ENCODE assay signal across 8 cellular contexts in genomic region chr2:224038830-224039079, GRCh38. TPM values are rescaled to one million over a fixed set of nuclear protein-coding genes. Genes with fewer than 3 reads are reported as not detected.
DNase-seq lines count a peak whose midpoint lies in the region; ATAC-seq, FAIRE-seq and TF ChIP-seq lines count a peak whose summit lies in the region.

No MANE protein-coding gene starts in this region.

- H3K4me3 Mint-ChIP-seq in activated B cell treated with CpG ODN at 0.5 μM for 24 hours = no peak overlapping the region

- TF ChIP-seq POLR2A in HepG2 (IDR thresholded peaks at IDR 0.05; ENCODE audit: insufficient read depth in 1 of 2, low read depth in 2 of 2, low read length in 2 of 2) = no peak

- peaks cover 6% of the 10 kb centered on the region; the same call in 1 of the 2 replicates for H4K20me1 ChIP-seq in HepG2 (ENCODE audit: insufficient read depth, low read length)

- no peak for FAIRE-seq in HepG2 (lab: Jason Lieb, UNC)

- TF ChIP-seq EP300 in HepG2 (IDR thresholded peaks at IDR 0.05; ENCODE audit: low read depth in 2 of 2, low read length in 2 of 2) (no peak), HepG2 (CRISPR knock-in tag; IDR thresholded peaks at IDR 0.05; ENCODE audit: borderline replicate concordance) (no peak)

- no peak overlapping the region for H2AFZ ChIP-seq in HepG2 (ENCODE audit: low read length)

- no peak overlapping the region for H3K27ac Mint-ChIP-seq in activated B cell treated with CpG ODN at 0.5 μM for 24 hours

- H3K27me3 ChIP-seq in HepG2 (ENCODE audit: control insufficient read depth in 1 of 2, insufficient read depth in 2 of 2, low read length in 2 of 2) = peaks cover 3 to 53% of the 10 kb centered on the region in 2 experiments; a peak in 4 of 5 replicates

- H3K9ac ChIP-seq in ES-I3 (ENCODE audit: low read depth, low read length) (peak overlapping the region; percentile 71), HepG2 (ENCODE audit: insufficient read depth, low read depth, low read length) (peak overlapping the region; percentile 62)

- H3K27me3 Mint-ChIP-seq in activated B cell treated with CpG ODN at 0.5 μM for 24 hours = peaks cover 52% of the 10 kb centered on the region

- ATAC-seq in HG02623 (IDR thresholded peaks at IDR 0.05; ENCODE audit: unreplicated experiment) (peak; percentile 31), activated B cell treated with CpG ODN at 0.5 μM for 24 hours (ENCODE audit: low read depth) (no peak), HepG2 (peak; percentile 80)

- TF ChIP-seq CTCF in activated B cell treated with CpG ODN at 0.5 μM for 24 hours (IDR thresholded peaks at IDR 0.05) = no peak
- TF ChIP-seq CTCF in HepG2 (CRISPR knock-in tag; IDR thresholded peaks at IDR 0.05) = no peak

- H3K4me1 Mint-ChIP-seq in activated B cell treated with CpG ODN at 0.5 μM for 24 hours = peaks cover 18% of the 10 kb centered on the region

- H3K4me1 ChIP-seq in ES-I3 (ENCODE audit: insufficient read depth, low read length) (peaks cover 13% of the 10 kb centered on the region; the same call in 1 of the 2 replicates), HepG2 (ENCODE audit: insufficient read depth, low read length) (peaks cover 32% of the 10 kb centered on the region)

- peak overlapping the region; percentile 83 for H3K4me2 ChIP-seq in HepG2 (ENCODE audit: low read depth, low read length)

- in situ Hi-C loops in HepG2 (cut with HindIII; ENCODE audit: extremely low pct_ligation_motif_present, low pct_unique_long_range_greater_than_20kb) = no loop called here

- peak overlapping the region; percentile 69 to 84 (median 77) for H3K4me3 ChIP-seq in HepG2 (replicated peaks in 1 of 3; ENCODE audit: insufficient read depth in 1 of 3, low read depth in 2 of 3, low read length in 3 of 3)

- BruUV-seq in HepG2 (replicated peaks; lab: Mats Ljungman, UMichigan) = no TSS peak

- WGBS in HepG2 (ENCODE audit: low lambda C conversion rate) = 0% methylated on average over 6 of the region's 35 CpGs

- no peaks in the 10 kb centered on the region for H3K9me3 ChIP-seq in ES-I3 (ENCODE audit: control insufficient read depth, insufficient read depth, low read length)
- H3K9me3 ChIP-seq in HepG2 (ENCODE audit: low read length) = no peaks in the 10 kb centered on the region

- CTCF ChIA-PET in activated B cell treated with CpG ODN at 0.5 μM for 24 hours (lab: Charles Lee) = no interaction called here
- CTCF ChIA-PET in HepG2 (lab: Yijun Ruan, JAX; ENCODE audit: low intra/inter-chr PET ratio, low total read pairs) = interaction anchor here (0.6 to 3.5 kb wide), 2 partner anchors 45 to 245 kb away, joined by 3 to 24 read pairs; no protein-coding TSS in a partner anchor

- DNase-seq in activated B cell treated with CpG ODN at 0.5 μM for 24 hours (peak; percentile 40), HepG2 (ENCODE audit: low spot score) (no peak), NCI-H526 (lab: John Stamatoyannopoulos, UW) (no peak), medulla oblongata (ENCODE audit: extremely low spot score) (no peak)
- DNase-seq in stimulated activated CD4-positive, alpha-beta T cell treated with anti-CD3 and anti-CD28 coated beads, Interleukin-4, amount 100 ng/mL, for 4 hours = no peak
- no peak for DNase-seq in activated naive CD4-positive, alpha-beta T cell treated with anti-CD3 and anti-CD28 coated beads, Interleukin-2, amount 50 U/mL, for 16 hours

- H3K9me3 Mint-ChIP-seq in activated B cell treated with CpG ODN at 0.5 μM for 24 hours = no peaks in the 10 kb centered on the region

- intact Hi-C loops in activated B cell treated with CpG ODN at 0.5 μM for 24 hours (cut with micrococcal nuclease) = loop anchor here (1.0 to 5.0 kb wide), 2 partner anchors 12 to 36 kb away; no protein-coding TSS in a partner anchor
- intact Hi-C loops in HepG2 (cut with micrococcal nuclease; ENCODE audit: unreplicated experiment) = loop anchor here (1.0 to 2.0 kb wide), 4 partner anchors 45 to 246 kb away; no protein-coding TSS in a partner anchor

- peak; percentile 18; the same call in 1 of the 2 replicates for TF ChIP-seq RAD21 in HepG2 (CRISPR knock-in tag; IDR thresholded peaks at IDR 0.05)

- H3K36me3 ChIP-seq in ES-I3 (ENCODE audit: insufficient read depth, low read length) (no peaks in the 10 kb centered on the region; the same call in 1 of the 2 replicates), HepG2 (replicated peaks in 1 of 2; ENCODE audit: control insufficient read depth in 1 of 2, insufficient read depth in 2 of 2, low read length in 2 of 2) (no peaks in the 10 kb centered on the region)

- H3K36me3 Mint-ChIP-seq in activated B cell treated with CpG ODN at 0.5 μM for 24 hours (ENCODE audit: low read depth) = no peaks in the 10 kb centered on the region

- POLR2A ChIA-PET in activated B cell treated with CpG ODN at 0.5 μM for 24 hours (lab: Charles Lee) (interaction anchor here (1.3 kb wide), 1 partner anchor 13 kb away, joined by 4 read pairs; no protein-coding TSS in a partner anchor), HepG2 (lab: Yijun Ruan, JAX) (interaction anchor here (0.8 to 1.7 kb wide), 3 partner anchors 45 to 244 kb away, joined by 3 to 6 read pairs (median 5); no protein-coding TSS in a partner anchor)

- H3K27ac ChIP-seq in HepG2 (ENCODE audit: extremely low read length, insufficient read depth, low read length) = no peak overlapping the region

- peaks cover 4% of the 10 kb centered on the region for H3K79me2 ChIP-seq in HepG2 (ENCODE audit: insufficient read depth, low read length)

TF ChIP-seq in HepG2, 621 proteins besides CTCF, POLR2A, EP300 and RAD21 (continues in another document):
- TF ChIP-seq ZFY (CRISPR knock-in tag; IDR thresholded peaks at IDR 0.05) (peak; percentile 29; the same call in 1 of the 2 replicates), ZNF136 (CRISPR knock-in tag; IDR thresholded peaks at IDR 0.05; ENCODE audit: low read depth) (no peak), ZNF788 (CRISPR knock-in tag; IDR thresholded peaks at IDR 0.05; ENCODE audit: borderline replicate concordance) (0 out of 2 replicates have a peak, but pooled peaks have one; percentile 48), ARID5B (CRISPR knock-in tag; IDR thresholded peaks at IDR 0.05) (0 out of 2 replicates have a peak, but pooled peaks have one; percentile 1), PRMT3 (CRISPR knock-in tag; IDR thresholded peaks at IDR 0.05; ENCODE audit: borderline replicate concordance, low read depth) (0 out of 2 replicates have a peak, but pooled peaks have one; percentile 53), IKZF1 (IDR thresholded peaks at IDR 0.05) (no peak)

RNA-seq across cellular contexts. Expression of gene SERPINE2, which starts 0.3 kb away (rescaled TPM):
- total RNA-seq in activated B cell treated with CpG ODN at 0.5 μM for 24 hours = 0.98 and 1.1 TPM in 2 replicates
- 5.5 and 7.9 TPM in 2 replicates for total RNA-seq in HepG2 (2016; rRNA removed; fragmentation: Illumina TruSeq; extraction: Trizol)
- 3.0 and 3.9 TPM in 2 replicates for total RNA-seq in HepG2 (2016; cell fraction: cytosol; rRNA removed; fragmentation: Illumina TruSeq; extraction: Trizol; ENCODE audit: low read depth)
- 5.1 and 8.6 TPM in 2 replicates for total RNA-seq in HepG2 (2016; cell fraction: insoluble cytoplasmic fraction; rRNA removed; fragmentation: Illumina TruSeq; extraction: Trizol)
- total RNA-seq in HepG2 (2016; cell fraction: membrane; rRNA removed; fragmentation: Illumina TruSeq; extraction: Trizol) = 2.8 and 3.4 TPM in 2 replicates
- 14.0 and 14.4 TPM in 2 replicates for total RNA-seq in HepG2 (2016; cell fraction: nucleus; rRNA removed; fragmentation: Illumina TruSeq; extraction: Trizol)
- polyA plus RNA-seq in HepG2 (2011; rRNA removed) = 18.1 and 24.3 TPM in 2 replicates
- polyA plus RNA-seq in HepG2 (2011; cell fraction: cytosol; rRNA removed) = 15.4 and 23.2 TPM in 2 replicates
- 27.2 and 31.6 TPM in 2 replicates for polyA plus RNA-seq in HepG2 (2011; cell fraction: nucleus; rRNA removed)
- 41.2 and 105 TPM in 2 replicates for polyA plus RNA-seq in HepG2 (2012)
- polyA plus RNA-seq in HepG2 (2016; cell fraction: cytosol; fragmentation: Illumina TruSeq; extraction: Trizol; ENCODE audit: low read depth) = 1.3 and 1.5 TPM in 2 replicates
- polyA plus RNA-seq in HepG2 (2016; cell fraction: insoluble cytoplasmic fraction; fragmentation: Illumina TruSeq; extraction: Trizol; ENCODE audit: low read depth) = 5.2 and 7.0 TPM in 2 replicates
- 3.2 and 3.5 TPM in 2 replicates for polyA plus RNA-seq in HepG2 (2016; cell fraction: membrane; fragmentation: Illumina TruSeq; extraction: Trizol; ENCODE audit: low read depth)
- 24.9 and 28.8 TPM in 2 replicates for polyA plus RNA-seq in HepG2 (2016; cell fraction: nucleus; fragmentation: Illumina TruSeq; extraction: Trizol; ENCODE audit: insufficient read depth, low read depth)
- 1.8 and 14.9 TPM in 2 replicates for polyA minus RNA-seq in HepG2 (2011; rRNA and poly(A)+ RNA removed; ENCODE audit: low replicate concordance)
- polyA minus RNA-seq in HepG2 (2011; cell fraction: cytosol; rRNA and poly(A)+ RNA removed) = 11.7 and 23.7 TPM in 2 replicates
- 15.5 and 22.8 TPM in 2 replicates for polyA minus RNA-seq in HepG2 (2011; cell fraction: nucleus; rRNA and poly(A)+ RNA removed)
